In the genomic region with DNA sequence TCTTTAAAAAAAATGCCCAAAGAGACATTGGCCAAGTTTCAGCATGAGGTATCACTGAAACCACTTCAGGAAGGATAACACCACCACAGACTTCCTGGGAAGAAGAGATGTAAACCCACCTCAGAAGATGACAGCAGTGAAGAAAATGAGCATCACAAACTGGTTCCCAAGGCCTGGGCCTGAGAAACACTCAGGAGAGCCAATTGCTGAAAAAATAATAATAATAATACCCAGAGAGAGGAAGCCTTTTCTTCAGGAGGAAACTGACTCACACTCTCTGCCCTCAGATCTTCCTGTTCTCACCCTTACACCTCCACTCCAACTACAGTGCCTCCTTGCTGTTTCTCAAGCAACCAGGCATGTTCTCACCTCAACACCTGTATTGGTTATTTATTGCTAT, we compare ENCODE assay signal across 13 cellular contexts.
DNase-seq lines count a peak whose midpoint lies in the region; ATAC-seq lines count a peak whose summit lies in the region.
"Had no signal": no experiment of that assay in that cellular context is flagged by ENCODE, and none has a peak within 500 bp of the region (broad histone marks: within the 10 kb centered on the region; RNA-seq: fewer than 3 reads in every experiment).

No MANE protein-coding gene starts in this region.

- H3K9me3 Mint-ChIP-seq in T-helper 2 cell treated with Interferon-gamma antibody and Interleukin-4, amounts not matched to agents 5 μg/mL and 100 μg/mL, for 36 hours: no peaks in the 10 kb centered on the region
- H3K9me3 Mint-ChIP-seq in effector memory CD8-positive, alpha-beta T cell: no peaks in the 10 kb centered on the region
- H3K9me3 Mint-ChIP-seq: stimulated activated memory B cell treated with anti-CD40 and anti-IgM and Interleukin-4, amounts not matched to agents 10 μg/mL and 1 μg/mL and 100 μg/mL, for 72 hours had no signal

- peak overlapping the region; percentile 21 for H3K4me3 Mint-ChIP-seq in T-helper 2 cell treated with Interferon-gamma antibody and Interleukin-4, amounts not matched to agents 5 μg/mL and 100 μg/mL, for 36 hours
- peak overlapping the region; percentile 21 to 25 for H3K4me3 Mint-ChIP-seq in effector memory CD8-positive, alpha-beta T cell
- H3K4me3 Mint-ChIP-seq: stimulated activated memory B cell treated with anti-CD40 and anti-IgM and Interleukin-4, amounts not matched to agents 10 μg/mL and 1 μg/mL and 100 μg/mL, for 72 hours had no signal

- peaks cover 2% of the 10 kb centered on the region for H3K27me3 Mint-ChIP-seq in T-helper 2 cell treated with Interferon-gamma antibody and Interleukin-4, amounts not matched to agents 5 μg/mL and 100 μg/mL, for 36 hours (ENCODE audit: low read depth)
- H3K27me3 Mint-ChIP-seq in effector memory CD8-positive, alpha-beta T cell: no peaks in the 10 kb centered on the region
- H3K27me3 Mint-ChIP-seq: stimulated activated memory B cell treated with anti-CD40 and anti-IgM and Interleukin-4, amounts not matched to agents 10 μg/mL and 1 μg/mL and 100 μg/mL, for 72 hours had no signal

- H3K4me1 Mint-ChIP-seq in T-helper 2 cell treated with Interferon-gamma antibody and Interleukin-4, amounts not matched to agents 5 μg/mL and 100 μg/mL, for 36 hours (ENCODE audit: low read depth): peaks cover 27% of the 10 kb centered on the region
- peaks cover 47 to 51% of the 10 kb centered on the region in 2 donors for H3K4me1 Mint-ChIP-seq in effector memory CD8-positive, alpha-beta T cell (ENCODE audit: low read depth in 2 of 2)

- peak; percentile 85 for ATAC-seq in effector memory CD8-positive, alpha-beta T cell (replicated peaks)
- ATAC-seq in GM21737 (IDR thresholded peaks at IDR 0.05; ENCODE audit: unreplicated experiment): no peak
- ATAC-seq in left lobe of liver: no peak
- ATAC-seq: stimulated activated memory B cell treated with anti-CD40 and anti-IgM and Interleukin-4, amounts not matched to agents 10 μg/mL and 1 μg/mL and 100 μg/mL, for 72 hours had no signal

- peak; percentile 6 for DNase-seq in stimulated activated CD4-positive, alpha-beta T cell treated with anti-CD3 and anti-CD28 coated beads, Interleukin-15, amount 100 ng/mL, for 24 hours
- DNase-seq in stimulated activated CD4-positive, alpha-beta T cell treated with anti-CD3 and anti-CD28 coated beads, Interleukin-12 subunit alpha, Interleukin-12 subunit beta, amount 100 ng/mL, for 4 hours: no peak
- peak; percentile 12 for DNase-seq in T-helper 2 cell treated with Interferon-gamma antibody and Interleukin-4, amounts not matched to agents 5 μg/mL and 100 μg/mL, for 36 hours (ENCODE audit: low spot score)
- peak in 1 of 3 experiments; percentile 2 for DNase-seq in effector memory CD8-positive, alpha-beta T cell
- DNase-seq in DMS79 (lab: John Stamatoyannopoulos, UW) (no peak), left lobe of liver (ENCODE audit: low spot score) (no peak)
- DNase-seq: cerebellar nuclear complex, DMS153, NCI-H2029 treated with DMSO at 0.1 percent for 48 hours, Right ventricle myocardium superior, T1000 had no signal

- H3K36me3 Mint-ChIP-seq in T-helper 2 cell treated with Interferon-gamma antibody and Interleukin-4, amounts not matched to agents 5 μg/mL and 100 μg/mL, for 36 hours (ENCODE audit: low read depth): no peaks in the 10 kb centered on the region
- no peaks in the 10 kb centered on the region for H3K36me3 Mint-ChIP-seq in effector memory CD8-positive, alpha-beta T cell (ENCODE audit: insufficient read depth)
- H3K36me3 Mint-ChIP-seq: stimulated activated memory B cell treated with anti-CD40 and anti-IgM and Interleukin-4, amounts not matched to agents 10 μg/mL and 1 μg/mL and 100 μg/mL, for 72 hours had no signal

- H3K27ac Mint-ChIP-seq in T-helper 2 cell treated with Interferon-gamma antibody and Interleukin-4, amounts not matched to agents 5 μg/mL and 100 μg/mL, for 36 hours: peak overlapping the region; percentile 49
- H3K27ac Mint-ChIP-seq in effector memory CD8-positive, alpha-beta T cell: peak overlapping the region; percentile 15 to 59
- H3K27ac Mint-ChIP-seq: stimulated activated memory B cell treated with anti-CD40 and anti-IgM and Interleukin-4, amounts not matched to agents 10 μg/mL and 1 μg/mL and 100 μg/mL, for 72 hours had no signal

Comparison
In these comparisons a context has a peak if more than half of its experiments do, and no peak if none do; other contexts are left out.
1. DNase-seq: peak in stimulated activated CD4-positive, alpha-beta T cell treated with anti-CD3 and anti-CD28 coated beads, Interleukin-15, amount 100 ng/mL, for 24 hours (single experiment) and T-helper 2 cell treated with Interferon-gamma antibody and Interleukin-4, amounts not matched to agents 5 μg/mL and 100 μg/mL, for 36 hours (single experiment); none in stimulated activated CD4-positive, alpha-beta T cell treated with anti-CD3 and anti-CD28 coated beads, Interleukin-12 subunit alpha, Interleukin-12 subunit beta, amount 100 ng/mL, for 4 hours (single experiment), DMS79 (single experiment) and left lobe of liver (single experiment).